ENCODE assay signal across 10 cellular contexts in the genomic region with DNA sequence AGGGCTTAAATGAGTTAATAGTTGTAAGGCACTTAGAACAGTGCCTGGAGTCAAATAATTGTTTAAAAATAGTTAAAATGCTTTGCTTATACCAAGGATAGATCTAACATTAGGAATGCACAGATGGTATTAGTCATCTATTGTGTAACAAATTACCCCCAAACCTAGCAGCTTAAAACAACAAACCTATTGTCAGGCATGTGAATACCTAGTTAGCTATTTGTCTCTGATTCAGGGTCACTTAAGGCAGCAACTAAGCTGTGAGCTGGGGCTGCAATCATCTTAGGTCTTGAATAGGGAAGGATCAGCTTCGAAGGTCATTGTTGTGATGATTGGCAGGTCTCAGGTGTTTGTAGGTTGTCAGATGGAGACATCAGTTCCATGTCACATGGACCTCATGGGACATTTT.
DNase-seq lines count a peak whose midpoint lies in the region; ATAC-seq and TF ChIP-seq lines count a peak whose summit lies in the region.
"Had no signal": no experiment of that assay in that cellular context is flagged by ENCODE, and none has a peak within 500 bp of the region (broad histone marks: within the 10 kb centered on the region; RNA-seq: fewer than 3 reads in every experiment).

No MANE protein-coding gene starts in this region.

- POLR2A ChIA-PET in GM10248 (lab: Yijun Ruan, JAX): no interaction called here

- DNase-seq in EL: peak; percentile 88
- peak; percentile 38 for DNase-seq in NT2/D1 (ENCODE audit: low read depth, low spot score)
- DNase-seq in epithelial cell of prostate (ENCODE audit: low read depth, low spot score): peak; percentile 81
- DNase-seq in non-pigmented ciliary epithelial cell (ENCODE audit: low read depth): peak; percentile 91
- no peak for DNase-seq in stimulated activated naive CD4-positive, alpha-beta T cell treated with Interleukin-2 at 50 U/mL for 16 hours (lab: John Stamatoyannopoulos, UW)
- DNase-seq in GM10248 (ENCODE audit: extremely low spot score): no peak
- no peak for DNase-seq in NCI-H2107 treated with DMSO at 0.1 percent for 48 hours (lab: John Stamatoyannopoulos, UW; ENCODE audit: unreplicated experiment)
- DNase-seq: stimulated activated naive CD8-positive, alpha-beta T cell treated with anti-CD3 and anti-CD28 coated beads, Interleukin-15, Interleukin-2, amounts not matched to agents 100 U/mL and 50 U/mL, for 24 hours had no signal

- no peaks in the 10 kb centered on the region for H3K27me3 ChIP-seq in NT2/D1 (ENCODE audit: insufficient read depth, insufficient read length)

- H3K9me3 ChIP-seq in NT2/D1 (ENCODE audit: insufficient read depth, low read length): no peaks in the 10 kb centered on the region

- no peaks in the 10 kb centered on the region for H3K36me3 ChIP-seq in NT2/D1 (ENCODE audit: insufficient read depth, insufficient read length, low read length)

- no peak for ATAC-seq in HG02870 (IDR thresholded peaks at IDR 0.05; ENCODE audit: unreplicated experiment)
- ATAC-seq: activated T-helper 17 cell treated with anti-CD3 and anti-CD28 coated beads, Interleukin-2, amount 50 U/mL, for 72 hours; stimulated activated naive CD8-positive, alpha-beta T cell treated with anti-CD3 and anti-CD28 coated beads, Interleukin-15, Interleukin-2, amounts not matched to agents 100 U/mL and 50 U/mL, for 24 hours had no signal

- H3K4me3 ChIP-seq in NT2/D1 (ENCODE audit: insufficient read length, low read depth): no peak overlapping the region

- no peaks in the 10 kb centered on the region for H3K4me1 ChIP-seq in NT2/D1 (ENCODE audit: insufficient read depth, insufficient read length)

- peak overlapping the region; percentile 91 for H3K27ac ChIP-seq in epithelial cell of prostate

- CTCF ChIA-PET in GM10248 (lab: Yijun Ruan, JAX): interaction anchor here (1.8 to 2.5 kb wide), 2 partner anchors 9 to 12 kb away, joined by 4 to 10 read pairs; no protein-coding TSS in a partner anchor

- H3K9ac ChIP-seq in NT2/D1 (ENCODE audit: insufficient read length, low read depth): no peak overlapping the region

- TF ChIP-seq CTCF in GM10248 (IDR thresholded peaks at IDR 0.05; ENCODE audit: control extremely low read depth, extremely low read depth, low read depth, missing control alignments): no peak

Comparison
In these comparisons a context has a peak if more than half of its experiments do, and no peak if none do; other contexts are left out.
1. DNase-seq: peak in EL (single experiment), NT2/D1 (single experiment), epithelial cell of prostate (single experiment) and non-pigmented ciliary epithelial cell (single experiment); none in stimulated activated naive CD4-positive, alpha-beta T cell treated with Interleukin-2 at 50 U/mL for 16 hours (single experiment), GM10248 (single experiment) and NCI-H2107 treated with DMSO at 0.1 percent for 48 hours (single experiment).